Comparison of ENCODE assay signal across 11 cellular contexts in the genomic region with DNA sequence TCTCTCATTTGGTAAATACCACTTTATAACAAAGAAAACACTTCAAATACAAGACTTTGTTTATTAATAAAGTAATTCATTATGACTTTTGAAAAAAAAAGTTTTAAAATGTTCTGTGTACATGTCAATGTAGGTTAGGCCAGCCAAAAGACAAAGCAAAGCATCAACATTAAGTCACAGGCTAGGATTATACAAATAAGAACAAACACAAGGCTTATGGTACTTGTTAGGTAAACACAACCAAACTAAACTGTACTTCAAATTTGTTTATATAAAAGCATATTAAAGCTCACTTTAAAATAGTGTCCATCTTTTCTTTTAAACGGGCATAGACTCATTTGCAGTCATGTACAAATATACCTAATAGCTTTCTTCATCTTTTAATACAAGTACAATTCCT.
"Had no signal": no experiment of that assay in that cellular context is flagged by ENCODE, and none has a peak within 500 bp of the region (broad histone marks: within the 10 kb centered on the region; RNA-seq: fewer than 3 reads in every experiment).

No MANE protein-coding gene starts in this region.

- H3K27ac Mint-ChIP-seq: GM23338, HFFc6, IgD-negative memory B cell had no signal

- FAIRE-seq: H1, HepG2 had no signal

- H3K4me3 Mint-ChIP-seq: GM23338, HFFc6, IgD-negative memory B cell had no signal

- DNase-seq: H7, HFFc6, KBM-7 had no signal

- ATAC-seq: GM23338, HCT116, HepG2 had no signal

- H3K27ac ChIP-seq: HL-60, KMS-11 had no signal

- H3K9me3 ChIP-seq: HAP-1 had no signal

- H3K27me3 Mint-ChIP-seq: IgD-negative memory B cell had no signal

- H3K4me3 ChIP-seq: GM23338, HAP-1 had no signal

- H3K9me3 Mint-ChIP-seq: GM23338, HFFc6, IgD-negative memory B cell had no signal

- H3K4me2 ChIP-seq: GM23338, KMS-11 had no signal

- H3K4me1 ChIP-seq: HAP-1 had no signal

- H3K4me1 Mint-ChIP-seq: GM23338, IgD-negative memory B cell had no signal

- H2AFZ ChIP-seq: GM23338 had no signal
